ENCODE assay signal across 36 cellular contexts in the genomic region with DNA sequence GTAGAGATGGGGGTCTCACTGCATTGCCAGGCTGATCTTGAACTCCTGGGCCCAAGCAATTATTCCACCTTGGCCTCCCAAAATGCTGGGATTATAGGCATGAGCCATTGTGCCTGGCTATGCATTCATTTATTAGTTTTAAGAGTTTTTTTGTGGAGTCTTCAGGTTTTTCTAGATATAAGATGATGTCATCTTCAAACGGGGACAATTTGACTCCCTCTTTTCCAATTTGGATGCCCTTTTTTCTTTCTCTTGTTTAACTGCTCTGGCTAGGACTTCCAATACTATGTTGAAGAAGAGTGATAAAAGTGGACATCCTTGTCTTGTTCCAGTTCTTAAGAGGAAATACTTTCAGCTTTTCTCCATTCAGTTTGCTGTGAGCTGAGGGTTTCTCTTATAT.
"Had no signal": no experiment of that assay in that cellular context is flagged by ENCODE, and none has a peak within 500 bp of the region (broad histone marks: within the 10 kb centered on the region; RNA-seq: fewer than 3 reads in every experiment).

No MANE protein-coding gene starts in this region.

- H3K36me3 ChIP-seq: MG63 had no signal

- H3K4me3 ChIP-seq: MG63 had no signal

- H3K27me3 ChIP-seq: MG63 had no signal

- DNase-seq: Kasumi-1, MG63, MM.1S, MV-4-11, NCI-H1048, NCI-H1092, NCI-H1092 treated with DMSO at 0.1 percent for 48 hours, NCI-H1105, NCI-H1105 treated with DMSO at 0.1 percent for 48 hours, NCI-H1417, NCI-H1417 treated with DMSO at 0.1 percent for 48 hours, NCI-H1436, NCI-H1436 treated with DMSO at 0.1 percent for 48 hours, NCI-H146, NCI-H1694, NCI-H1694 treated with DMSO at 0.1 percent for 48 hours, NCI-H187, NCI-H187 treated with DMSO at 0.1 percent for 48 hours, NCI-H1930, NCI-H2029, NCI-H2029 treated with DMSO at 0.1 percent for 48 hours, NCI-H2081, NCI-H2081 treated with DMSO at 0.1 percent for 48 hours, NCI-H2107, NCI-H2171, NCI-H2171 treated with DMSO at 0.1 percent for 48 hours, NCI-H2227 treated with DMSO at 0.1 percent for 48 hours, NCI-H226, NCI-H345, NCI-H446, NCI-H446 treated with DMSO at 0.1 percent for 48 hours, NCI-H510A, NCI-H510A treated with DMSO at 0.1 percent for 48 hours, NCI-H524, NCI-H524 treated with DMSO at 0.1 percent for 48 hours, NCI-H526 had no signal
